ENCODE assay signal across 9 cellular contexts in genomic region chr12:66196806-66197205, GRCh38. TPM values are rescaled to one million over a fixed set of nuclear protein-coding genes. Genes with fewer than 3 reads are reported as not detected.
DNase-seq lines count a peak whose midpoint lies in the region; ATAC-seq and TF ChIP-seq lines count a peak whose summit lies in the region.
"Had no signal": no experiment of that assay in that cellular context is flagged by ENCODE, and none has a peak within 500 bp of the region (broad histone marks: within the 10 kb centered on the region; RNA-seq: fewer than 3 reads in every experiment).

No MANE protein-coding gene starts in this region.

- H3K27ac Mint-ChIP-seq in T-cell (no peak overlapping the region), nephron progenitor cell (no peak overlapping the region)

- H3K27me3 Mint-ChIP-seq in T-cell: peaks cover 28 to 30% of the 10 kb centered on the region in 2 donors
- peaks cover 17% of the 10 kb centered on the region for H3K27me3 Mint-ChIP-seq in nephron progenitor cell (ENCODE audit: low read depth, poor library complexity)

- peaks cover 4% of the 10 kb centered on the region for H3K36me3 Mint-ChIP-seq in T-cell
- H3K36me3 Mint-ChIP-seq in nephron progenitor cell (ENCODE audit: low read depth): no peaks in the 10 kb centered on the region

- CTCF ChIA-PET in T-cell (lab: Charles Lee): no interaction called here

- DNase-seq in GM13977 (ENCODE audit: low spot score) (peak; percentile 63), epithelial cell of esophagus (ENCODE audit: low read depth) (peak; percentile 15), T-cell (no peak), SKM-1 (lab: John Stamatoyannopoulos, UW; ENCODE audit: unreplicated experiment) (no peak), nephron progenitor cell (no peak), hepatic stellate cell (ENCODE audit: low spot score) (no peak)
- DNase-seq: T1000 had no signal

- peaks cover 0 to 7% (median 4%) of the 10 kb centered on the region in 3 donors for H3K9me3 Mint-ChIP-seq in T-cell
- H3K9me3 Mint-ChIP-seq in nephron progenitor cell: peaks cover 6% of the 10 kb centered on the region

- no peak overlapping the region for H3K4me3 Mint-ChIP-seq in T-cell
- no peak overlapping the region for H3K4me3 Mint-ChIP-seq in nephron progenitor cell

- H3K4me3 ChIP-seq in epithelial cell of esophagus (ENCODE audit: low read length): no peak overlapping the region

- peak; percentile 89 for ATAC-seq in GM19467 (IDR thresholded peaks at IDR 0.05; ENCODE audit: unreplicated experiment)
- ATAC-seq in HG03097 (IDR thresholded peaks at IDR 0.05; ENCODE audit: low FRiP score, unreplicated experiment): peak; percentile 66
- no peak for ATAC-seq in T-cell (replicated peaks in 1 of 4)

- POLR2A ChIA-PET in T-cell (lab: Charles Lee): no interaction called here

- H3K4me1 Mint-ChIP-seq in T-cell (no peaks in the 10 kb centered on the region), nephron progenitor cell (no peaks in the 10 kb centered on the region)

- in situ Hi-C loops in GM13977 (cut with MboI; ENCODE audit: low pct_unique_long_range_greater_than_20kb, low sequenced_read_pairs, unreplicated experiment): no loop called here

- TF ChIP-seq CTCF in GM13977 (IDR thresholded peaks at IDR 0.05; ENCODE audit: extremely low read depth, insufficient read depth, missing control alignments) (no peak), epithelial cell of esophagus (IDR thresholded peaks at IDR 0.05; ENCODE audit: insufficient read depth, low read depth, low read length, missing control alignments) (no peak), nephron progenitor cell (IDR thresholded peaks at IDR 0.05) (no peak)

RNA-seq across cellular contexts. Expression of gene IRAK3, which starts 7.8 kb away (rescaled TPM):
- 1 to 10 TPM in 1 of 5 donors, under 1 TPM in 4; 0.16 to 1.0 (median 0.39) TPM for total RNA-seq in T-cell

RNA-seq across cellular contexts. Expression of gene TMBIM4, which starts 27.0 kb away (rescaled TPM):
- 10 to 100 TPM; 44.7 to 90.0 (median 76.7) TPM for total RNA-seq in T-cell

Comparison
In these comparisons a context has a peak if more than half of its experiments do, and no peak if none do; other contexts are left out.
1. DNase-seq: peak in GM13977 (single experiment) and epithelial cell of esophagus (single experiment); none in T-cell (0 of 34), SKM-1 (single experiment), nephron progenitor cell (single experiment) and hepatic stellate cell (single experiment).
2. ATAC-seq: peak in GM19467 (single experiment) and HG03097 (single experiment); none in T-cell (0 of 4).